In the genomic region with DNA sequence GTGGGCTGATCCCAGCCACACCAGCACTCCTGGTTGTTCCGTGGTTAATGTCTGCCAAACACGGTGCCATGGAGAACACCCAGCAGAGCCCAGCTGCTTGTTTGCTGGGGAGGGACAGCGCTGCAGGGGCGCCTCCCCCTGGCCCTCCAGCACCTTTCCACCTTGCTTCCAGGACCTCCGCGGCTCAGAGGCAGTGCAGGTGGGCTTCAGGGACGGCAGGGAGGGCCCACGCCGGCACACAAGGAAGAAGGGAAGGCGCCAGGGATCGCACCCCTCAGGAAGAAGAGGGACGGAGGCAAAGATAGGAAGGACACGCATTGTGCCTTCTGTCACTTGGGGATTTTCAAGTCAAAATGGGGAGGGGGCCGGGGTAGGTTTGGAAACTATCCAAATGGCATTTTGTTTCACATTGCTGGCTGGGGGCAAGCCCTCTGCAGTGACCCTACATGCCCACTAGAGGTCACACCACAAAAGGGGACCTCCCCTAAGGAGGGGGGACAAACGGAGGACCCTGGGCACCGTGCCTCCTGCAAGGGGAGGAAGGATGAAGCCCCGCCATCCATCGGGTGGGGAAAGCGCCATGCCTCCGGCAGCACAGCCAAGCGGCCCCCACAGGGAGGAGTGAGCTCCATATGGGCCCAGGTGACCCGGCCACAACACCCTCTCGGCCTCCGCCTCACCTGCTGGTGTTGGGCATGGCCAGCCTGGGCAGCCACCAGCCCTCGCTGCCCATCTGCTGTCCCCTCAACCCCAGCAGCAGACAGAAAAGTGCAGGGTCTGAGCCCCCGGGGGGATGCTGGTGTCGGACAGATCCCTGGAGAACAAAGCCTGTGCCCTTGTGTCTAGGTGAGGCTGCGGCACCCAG, we compare ENCODE assay signal across 8 cellular contexts. TPM values are rescaled to one million over a fixed set of nuclear protein-coding genes. Genes with fewer than 3 reads are reported as not detected.
DNase-seq lines count a peak whose midpoint lies in the region; ATAC-seq and TF ChIP-seq lines count a peak whose summit lies in the region.

No MANE protein-coding gene starts in this region.

- TF ChIP-seq POLR2A in adrenal gland (IDR thresholded peaks at IDR 0.05): no peak

- 52 to 65% (median 54%) methylated on average over 16 to 28 of the region's 28 CpGs for WGBS in adrenal gland, 4 donors
- 66% methylated on average over 27 of the region's 28 CpGs for WGBS in hepatocyte (ENCODE audit: low lambda C conversion rate, missing lambda C conversion rate)

- no peak overlapping the region for H2AFZ ChIP-seq in hepatocyte

- H3K4me2 ChIP-seq in hepatocyte: no peak overlapping the region

- H4K20me1 ChIP-seq in hepatocyte (ENCODE audit: insufficient read depth, poor library complexity, severe bottlenecking): no peaks in the 10 kb centered on the region

- H3K27me3 ChIP-seq in Panc1 (ENCODE audit: control insufficient read depth, insufficient read depth, low read length) (no peaks in the 10 kb centered on the region), adrenal gland (no peaks in the 10 kb centered on the region), hepatocyte (no peaks in the 10 kb centered on the region)

- CTCF ChIA-PET in Panc1 (lab: Charles Lee): no interaction called here

- BruUV-seq in Panc1 (replicated peaks; lab: Mats Ljungman, UMichigan): no TSS peak

- H3K9me3 ChIP-seq in Panc1 (ENCODE audit: control insufficient read depth, insufficient read depth, low read depth, low read length): no peaks in the 10 kb centered on the region
- H3K9me3 ChIP-seq in adrenal gland (replicated peaks in 1 of 3): no peaks in the 10 kb centered on the region
- H3K9me3 ChIP-seq in hepatocyte (ENCODE audit: low read depth): no peaks in the 10 kb centered on the region

- no peaks in the 10 kb centered on the region for H3K79me2 ChIP-seq in hepatocyte

- H3K9me2 ChIP-seq in hepatocyte (replicated peaks; ENCODE audit: insufficient read depth): no peaks in the 10 kb centered on the region

- H3K4me1 ChIP-seq in Panc1 (ENCODE audit: control insufficient read depth, insufficient read depth, low read length) (no peaks in the 10 kb centered on the region), adrenal gland (replicated peaks in 1 of 2) (peaks cover 4 to 17% of the 10 kb centered on the region in 2 donors), hepatocyte (ENCODE audit: insufficient read depth) (no peaks in the 10 kb centered on the region)

- POLR2A ChIA-PET in Panc1 (lab: Charles Lee): no interaction called here

- in situ Hi-C loops in Panc1 (cut with HindIII; ENCODE audit: low pct_unique_long_range_greater_than_20kb, low sequenced_read_pairs): no loop called here

- H3K27ac ChIP-seq in Panc1 (ENCODE audit: low read length): no peak overlapping the region
- peak overlapping the region in 1 of 5 donors; percentile 50 for H3K27ac ChIP-seq in adrenal gland
- H3K27ac ChIP-seq in hepatocyte: no peak overlapping the region

- H3K36me3 ChIP-seq in Panc1 (ENCODE audit: control insufficient read depth, insufficient read depth, low read length) (no peaks in the 10 kb centered on the region), adrenal gland (replicated peaks in 1 of 2) (no peaks in the 10 kb centered on the region), hepatocyte (replicated peaks; ENCODE audit: insufficient read depth, low read depth) (no peaks in the 10 kb centered on the region)

- peak; percentile 84 for TF ChIP-seq CTCF in Panc1 (IDR thresholded peaks at IDR 0.05)
- TF ChIP-seq CTCF in adrenal gland (IDR thresholded peaks at IDR 0.05): peak; percentile 57 to 74 (median 66)
- TF ChIP-seq CTCF in hepatocyte (IDR thresholded peaks at IDR 0.05; ENCODE audit: poor library complexity): peak; percentile 73

- peak; percentile 25 for DNase-seq in stimulated activated CD4-positive, alpha-beta T cell treated with anti-CD3 and anti-CD28 coated beads, Interleukin-12 subunit alpha, Interleukin-12 subunit beta, amount 100 ng/mL, for 4 hours
- no peak for DNase-seq in stimulated activated CD4-positive, alpha-beta T cell treated with anti-CD3 and anti-CD28 coated beads, Interleukin-1b, Interleukin-23, amount 100 ng/mL, for 48 hours
- DNase-seq in Panc1 (ENCODE audit: low read depth, low spot score) (no peak), adrenal gland (peak in 3 of 7 donors; percentile 28 to 42 (median 40)), hepatocyte (ENCODE audit: low spot score) (peak; percentile 57), HK-2 (ENCODE audit: unreplicated experiment) (no peak)
- DNase-seq in stimulated activated CD4-positive, alpha-beta T cell treated with anti-CD3 and anti-CD28 coated beads, Interleukin-15, amount 100 ng/mL, for 24 hours: peak; percentile 46

- no peak overlapping the region for H3K4me3 ChIP-seq in Panc1 (ENCODE audit: low read depth in 2 of 2, low read length in 2 of 2)
- H3K4me3 ChIP-seq in adrenal gland: no peak overlapping the region
- H3K4me3 ChIP-seq in hepatocyte: no peak overlapping the region

- intact Hi-C loops in Panc1 (cut with micrococcal nuclease; ENCODE audit: unreplicated experiment): no loop called here
- intact Hi-C loops in adrenal gland (cut with DNase I): loop anchor here in 1 of 2 donors (5.0 kb wide), 1 partner anchor 58 kb away; a partner anchor contains a TSS

- ATAC-seq in Panc1 (peak; percentile 70), HG02973 (IDR thresholded peaks at IDR 0.05; ENCODE audit: unreplicated experiment) (no peak)

RNA-seq across cellular contexts. Expression of a gene that starts 7.5 kb away (rescaled TPM):
- 6.0 TPM for total RNA-seq in Panc1 (2021; ENCODE audit: unreplicated experiment)
- 10.0 TPM for polyA plus RNA-seq in Panc1 (2012; ENCODE audit: insufficient read length)
- 1 to 10 TPM in 6 of 8 donors, under 1 TPM in 2; 0.67 to 9.9 (median 4.9) TPM for total RNA-seq in adrenal gland
- 1 to 10 TPM; 2.5 to 7.8 (median 7.1) TPM for polyA plus RNA-seq in adrenal gland
- 3.9 and 4.7 TPM in 2 replicates for total RNA-seq in hepatocyte
- polyA plus RNA-seq in hepatocyte: 6.6 and 10.6 TPM in 2 replicates

RNA-seq across cellular contexts. Expression of a gene that starts 58.9 kb away (rescaled TPM):
- 22.4 TPM for total RNA-seq in Panc1 (2021; ENCODE audit: unreplicated experiment)
- 17.6 TPM for polyA plus RNA-seq in Panc1 (2012; ENCODE audit: insufficient read length)
- total RNA-seq in adrenal gland: 100 to 1,000 TPM in 1 of 8 donors, 10 to 100 TPM in 7; 41.4 to 106 (median 76.5) TPM
- 10 to 100 TPM; 22.9 to 31.1 (median 24.9) TPM for polyA plus RNA-seq in adrenal gland
- total RNA-seq in hepatocyte: 11.0 and 16.5 TPM in 2 replicates
- 25.3 and 28.9 TPM in 2 replicates for polyA plus RNA-seq in hepatocyte

Comparison
In these comparisons a context has a peak if more than half of its experiments do, and no peak if none do; other contexts are left out.
1. DNase-seq: peak in stimulated activated CD4-positive, alpha-beta T cell treated with anti-CD3 and anti-CD28 coated beads, Interleukin-12 subunit alpha, Interleukin-12 subunit beta, amount 100 ng/mL, for 4 hours (single experiment), hepatocyte (single experiment) and stimulated activated CD4-positive, alpha-beta T cell treated with anti-CD3 and anti-CD28 coated beads, Interleukin-15, amount 100 ng/mL, for 24 hours (single experiment); none in stimulated activated CD4-positive, alpha-beta T cell treated with anti-CD3 and anti-CD28 coated beads, Interleukin-1b, Interleukin-23, amount 100 ng/mL, for 48 hours (single experiment), Panc1 (single experiment) and HK-2 (single experiment).
2. Peak in every context shown above with its lines, with median percentiles within 50 percentile points of each other: CTCF ChIP-seq.